In genomic region chr2:105369777-105370690, GRCh38 we compare ENCODE assay signal across 8 cellular contexts. TPM values are rescaled to one million over a fixed set of nuclear protein-coding genes. Genes with fewer than 3 reads are reported as not detected.
DNase-seq lines count a peak whose midpoint lies in the region; ATAC-seq, FAIRE-seq and TF ChIP-seq lines count a peak whose summit lies in the region.

No MANE protein-coding gene starts in this region.

- CTCF ChIA-PET in A673 (lab: Charles Lee): no interaction called here

- no peaks in the 10 kb centered on the region for H3K9me3 ChIP-seq in A673 (ENCODE audit: low read depth, low read length, poor library complexity, severe bottlenecking)

- H3K4me1 ChIP-seq in A673 (ENCODE audit: insufficient read depth, low read length, poor library complexity, severe bottlenecking): no peaks in the 10 kb centered on the region

- H3K36me3 ChIP-seq in A673 (ENCODE audit: insufficient read depth, low read length, poor library complexity, severe bottlenecking) (no peaks in the 10 kb centered on the region), bronchial epithelial cell (ENCODE audit: control insufficient read depth, insufficient read depth, low read length) (peaks cover 31% of the 10 kb centered on the region), kidney epithelial cell (ENCODE audit: control insufficient read depth, insufficient read depth, low read length) (peaks cover 8% of the 10 kb centered on the region)

- TF ChIP-seq CTCF in A673 (conservative IDR thresholded peaks at IDR 0.05; ENCODE audit: low read depth, low read length): peak; percentile 86
- TF ChIP-seq CTCF in bronchial epithelial cell (IDR thresholded peaks at IDR 0.05; ENCODE audit: insufficient read depth, low read length, severe bottlenecking): peak; percentile 96
- peak; percentile 85 for TF ChIP-seq CTCF in kidney epithelial cell (IDR thresholded peaks at IDR 0.05; ENCODE audit: insufficient read depth, low read length, poor library complexity, severe bottlenecking)

- POLR2A ChIA-PET in A673 (lab: Charles Lee; ENCODE audit: low non-redundant PET): no interaction called here

- no peak overlapping the region for H3K27ac ChIP-seq in A673 (ENCODE audit: low read depth, low read length, poor library complexity, severe bottlenecking)

- DNase-seq in A673 (ENCODE audit: low spot score) (peak; percentile 91), NCI-H2171 (lab: John Stamatoyannopoulos, UW) (peak; percentile 79), bronchial epithelial cell (ENCODE audit: low read depth) (peak; percentile 79), kidney epithelial cell (ENCODE audit: low read depth) (no peak)
- peak; percentile 90 to 92 for DNase-seq in stimulated activated CD4-positive, alpha-beta T cell treated with anti-CD3 and anti-CD28 coated beads, Interleukin-2, amount 100 ng/mL, for 24 hours

- intact Hi-C loops in A673 (cut with micrococcal nuclease; ENCODE audit: unreplicated experiment): loop anchor here (1.0 to 10.0 kb wide), 4 partner anchors 151 to 1173 kb away; no protein-coding TSS in a partner anchor

- BruUV-seq in A673 (replicated peaks; lab: Mats Ljungman, UMichigan): no TSS peak

- H3K4me3 ChIP-seq in A673 (ENCODE audit: low read depth, low read length, poor library complexity, severe bottlenecking) (no peak overlapping the region), bronchial epithelial cell (ENCODE audit: low read depth, low read length) (no peak overlapping the region), kidney epithelial cell (ENCODE audit: low read depth, low read length) (no peak overlapping the region)

- H3K27me3 ChIP-seq in A673 (replicated peaks; ENCODE audit: insufficient read depth, low read depth, low read length, poor library complexity) (no peaks in the 10 kb centered on the region), bronchial epithelial cell (ENCODE audit: control insufficient read depth, insufficient read depth, low read length) (no peaks in the 10 kb centered on the region), kidney epithelial cell (ENCODE audit: control insufficient read depth, insufficient read depth, low read length) (no peaks in the 10 kb centered on the region)

- FAIRE-seq in bronchial epithelial cell (lab: Jason Lieb, UNC): no peak

- peak; percentile 86 for ATAC-seq in GM18508 (IDR thresholded peaks at IDR 0.05; ENCODE audit: insufficient read depth, unreplicated experiment)
- peak; percentile 60 for ATAC-seq in HG02970 (IDR thresholded peaks at IDR 0.05; ENCODE audit: low FRiP score, unreplicated experiment)
- ATAC-seq in activated CD4-positive, CD25-positive, alpha-beta regulatory T cell treated with anti-CD3 and anti-CD28 coated beads, Interleukin-2, amount 50 U/mL, for 24 hours: peak; percentile 92 to 94

RNA-seq across cellular contexts. Expression of gene FHL2, which starts 28.8 kb away (rescaled TPM):
- total RNA-seq in A673 (2021): 3.2 and 4.7 TPM in 2 replicates
- 67.2 and 76.9 TPM in 2 replicates for total RNA-seq in bronchial epithelial cell
- total RNA-seq in kidney epithelial cell: 260 and 265 TPM in 2 replicates

RNA-seq across cellular contexts. Expression of gene C2orf49, which starts 32.7 kb away (rescaled TPM):
- total RNA-seq in A673 (2021): 21.5 and 24.8 TPM in 2 replicates
- 25.6 and 28.2 TPM in 2 replicates for total RNA-seq in bronchial epithelial cell
- 23.3 and 29.5 TPM in 2 replicates for total RNA-seq in kidney epithelial cell

RNA-seq across cellular contexts. Expression of gene TGFBRAP1, which starts 40.5 kb away (rescaled TPM):
- 22.8 and 24.8 TPM in 2 replicates for total RNA-seq in A673 (2021)
- 10.8 and 13.7 TPM in 2 replicates for total RNA-seq in bronchial epithelial cell
- total RNA-seq in kidney epithelial cell: 19.6 and 24.1 TPM in 2 replicates

Comparison
In these comparisons a context has a peak if more than half of its experiments do, and no peak if none do; other contexts are left out.
1. RNA of gene FHL2, which starts 28.8 kb away (total RNA-seq): 260 to 265 TPM in kidney epithelial cell and 67.2 to 76.9 TPM in bronchial epithelial cell; 3.2 to 4.7 TPM in A673; every median in the first group is over 10 times any median in the second.
2. Peak in every context shown above with its lines, with median percentiles within 50 percentile points of each other: CTCF ChIP-seq and ATAC-seq.